Comparison of ENCODE assay signal across 25 cellular contexts in the genomic region with DNA sequence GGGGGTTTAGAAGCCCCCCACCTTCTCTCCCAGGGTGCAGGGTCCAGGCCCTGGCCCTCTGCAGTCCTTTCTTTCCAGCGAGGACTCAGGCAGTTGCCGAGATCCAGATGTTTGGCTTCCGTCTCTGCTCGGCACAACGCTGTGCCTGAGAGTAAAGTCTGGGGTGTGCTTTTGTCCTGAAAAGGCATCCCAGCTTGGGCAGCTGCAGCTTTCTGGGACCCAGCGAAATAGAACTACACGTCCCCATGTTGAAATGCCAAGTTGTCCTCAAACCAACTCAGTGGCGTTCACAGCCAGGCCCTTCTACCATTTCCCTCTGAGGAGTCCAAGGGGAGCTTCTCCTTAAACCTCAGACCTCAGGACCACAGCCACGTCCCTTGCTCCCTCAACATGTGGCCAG. TPM values are rescaled to one million over a fixed set of nuclear protein-coding genes. Genes with fewer than 3 reads are reported as not detected.
"Had no signal": no experiment of that assay in that cellular context is flagged by ENCODE, and none has a peak within 500 bp of the region (broad histone marks: within the 10 kb centered on the region; RNA-seq: fewer than 3 reads in every experiment).

No MANE protein-coding gene starts in this region.

- ATAC-seq: activated T-cell treated with anti-CD3 and anti-CD28 coated beads, Interleukin-2, amount 50 U/mL, for 4 hours; T-cell had no signal

- H3K36me3 ChIP-seq: brain microvascular endothelial cell, cardiac muscle cell had no signal

- H3K4me3 ChIP-seq: cardiac muscle cell, SK-N-MC had no signal

- H3K27ac ChIP-seq: brain microvascular endothelial cell, cardiac muscle cell, SK-N-MC, VCaP had no signal

- FAIRE-seq: RCC 7860 had no signal

- DNase-seq: activated CD4-positive, alpha-beta memory T cell treated with anti-CD3 and anti-CD28 coated beads for 36 hours; activated CD4-positive, alpha-beta T cell treated with anti-CD3 and anti-CD28 coated beads, Interleukin-2, amount 10 ng/mL, durations not matched to agents 7 days and 5 days; activated CD4-positive, CD25-positive, alpha-beta regulatory T cell; activated CD8-positive, alpha-beta memory T cell treated with anti-CD3 and anti-CD28 coated beads for 24 hours; activated gamma-delta T cell treated with Interleukin-2 at 50 U/mL for 16 hours; activated naive CD4-positive, alpha-beta T cell treated with anti-CD3 and anti-CD28 coated beads, Interleukin-2, amount 10 ng/mL, durations not matched to agents 7 days and 5 days; activated naive CD8-positive, alpha-beta T cell treated with anti-CD3 and anti-CD28 coated beads for 36 hours; activated T-cell treated with anti-CD3 and anti-CD28 coated beads, Interleukin-2, amount 50 U/mL, for 4 hours; brain microvascular endothelial cell; KG1; NCI-H1048; NCI-H146; NCI-H187 treated with DMSO at 0.1 percent for 48 hours; NCI-H2081 treated with DMSO at 0.1 percent for 48 hours; NCI-H2171; NCI-H345; NCI-H510A; NCI-H526 treated with DMSO at 0.1 percent for 48 hours; T-cell; T-helper 2 cell had no signal

- H3K27me3 ChIP-seq: brain microvascular endothelial cell, cardiac muscle cell had no signal

RNA-seq across cellular contexts. Expression of a gene that starts 23.1 kb away (rescaled TPM):
- total RNA-seq: LHCN-M2 had no signal
